ENCODE assay signal across 9 cellular contexts in the genomic region with DNA sequence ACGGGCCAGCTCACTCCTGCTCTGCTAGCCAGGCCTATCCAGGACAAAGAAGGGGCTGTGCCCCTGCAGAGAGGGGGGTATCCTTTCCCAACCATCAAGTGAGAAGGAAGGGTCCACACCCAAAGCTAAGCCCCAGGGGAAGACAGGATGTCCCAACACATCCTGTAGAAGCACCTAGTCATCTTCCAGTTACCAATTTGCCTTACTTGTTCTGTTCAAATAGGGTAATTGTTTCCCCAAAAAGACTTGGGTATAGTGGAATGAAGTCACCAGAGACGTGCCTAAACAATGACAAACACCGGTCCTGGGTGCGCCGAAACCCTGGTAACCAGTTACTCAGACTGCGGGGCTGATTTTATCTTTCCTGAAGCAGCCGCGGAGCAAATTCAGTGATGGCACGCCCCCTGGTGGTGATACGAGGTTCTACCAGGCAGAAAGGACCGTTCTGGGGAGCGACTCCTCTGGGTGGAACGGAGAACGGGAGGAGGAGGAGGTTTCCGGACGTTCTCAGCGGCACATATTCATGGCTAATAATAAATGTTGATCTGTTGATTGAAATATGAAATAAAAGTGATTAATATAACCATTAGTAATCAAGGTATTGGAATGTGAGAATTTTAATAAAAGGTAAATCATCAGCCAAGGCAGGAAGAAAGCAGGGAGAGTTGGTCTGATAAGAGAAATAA. TPM values are rescaled to one million over a fixed set of nuclear protein-coding genes. Genes with fewer than 3 reads are reported as not detected.
DNase-seq lines count a peak whose midpoint lies in the region; ATAC-seq, FAIRE-seq and TF ChIP-seq lines count a peak whose summit lies in the region.
"Had no signal": no experiment of that assay in that cellular context is flagged by ENCODE, and none has a peak within 500 bp of the region (broad histone marks: within the 10 kb centered on the region; RNA-seq: fewer than 3 reads in every experiment).

No MANE protein-coding gene starts in this region.

- POLR2A ChIA-PET in endothelial cell of umbilical vein (lab: Charles Lee): no interaction called here

- no peak for TF ChIP-seq POLR2A in endothelial cell of umbilical vein (IDR thresholded peaks at IDR 0.05; ENCODE audit: low read depth, low read length)

- no peaks in the 10 kb centered on the region for H3K9me2 ChIP-seq in OCI-LY1 (ENCODE audit: low read depth, low read length)

- CTCF ChIA-PET in endothelial cell of umbilical vein (lab: Charles Lee): interaction anchor here (0.7 to 2.3 kb wide), 5 partner anchors 9 to 562 kb away, joined by 3 to 14 read pairs (median 4); no protein-coding TSS in a partner anchor

- H3K27ac ChIP-seq in OCI-LY1 (ENCODE audit: low read depth, low read length, poor library complexity, severe bottlenecking) (no peak overlapping the region), endothelial cell of umbilical vein (ENCODE audit: insufficient read depth, low read depth, low read length) (peak overlapping the region; percentile 39)

- no peak for FAIRE-seq in D721Med (lab: Jason Lieb, UNC)
- FAIRE-seq in endothelial cell of umbilical vein (lab: Jason Lieb, UNC): peak; percentile 96

- H3K36me3 ChIP-seq in OCI-LY1 (ENCODE audit: insufficient read depth, low read length) (no peaks in the 10 kb centered on the region; the same call in 1 of the 2 replicates), endothelial cell of umbilical vein (ENCODE audit: control insufficient read depth in 2 of 2, extremely low read depth in 1 of 2, insufficient read depth in 2 of 2, low read length in 2 of 2) (no peaks in the 10 kb centered on the region), mucosa of descending colon (ENCODE audit: low read depth) (no peaks in the 10 kb centered on the region)

- H3K27me3 ChIP-seq in OCI-LY1 (ENCODE audit: insufficient read depth, low read length): no peaks in the 10 kb centered on the region
- no peaks in the 10 kb centered on the region for H3K27me3 ChIP-seq in endothelial cell of umbilical vein (ENCODE audit: control insufficient read depth in 2 of 2, insufficient read depth in 2 of 2, low read length in 2 of 2)

- H3K4me2 ChIP-seq in OCI-LY1 (ENCODE audit: low read length): peak overlapping the region; percentile 23; the same call in 1 of the 2 replicates
- peak overlapping the region; percentile 48 for H3K4me2 ChIP-seq in endothelial cell of umbilical vein (ENCODE audit: insufficient read depth, low read length)

- DNase-seq in D721Med (ENCODE audit: insufficient read length, low spot score): peak; percentile 63
- DNase-seq in activated CD8-positive, alpha-beta memory T cell treated with anti-CD3 and anti-CD28 coated beads, Interleukin-2, amount 50 U/mL, for 48 hours: peak; percentile 98
- peak; percentile 85 for DNase-seq in endothelial cell of umbilical vein (ENCODE audit: low read depth, low spot score)
- peak; percentile 85 to 91 (median 90) for DNase-seq in mucosa of descending colon
- DNase-seq in stimulated activated CD8-positive, alpha-beta memory T cell treated with anti-CD3 and anti-CD28 coated beads, Interleukin-4, amount 100 ng/mL, for 4 hours (ENCODE audit: low read depth in 2 of 2, low spot score in 1 of 2): peak; percentile 79 to 97

- H3K79me2 ChIP-seq in OCI-LY1 (ENCODE audit: insufficient read depth, low read length) (no peaks in the 10 kb centered on the region), endothelial cell of umbilical vein (ENCODE audit: control insufficient read depth, insufficient read depth, low read length) (no peaks in the 10 kb centered on the region)

- no TSS peak for BruUV-seq in endothelial cell of umbilical vein (replicated peaks; lab: Mats Ljungman, UMichigan)

- no peak for TF ChIP-seq EP300 in Ishikawa (IDR thresholded peaks at IDR 0.05; ENCODE audit: borderline replicate concordance)

- H3K9me3 ChIP-seq in OCI-LY1 (ENCODE audit: low read length) (no peaks in the 10 kb centered on the region), endothelial cell of umbilical vein (replicated peaks; ENCODE audit: control insufficient read depth, insufficient read depth, low read length) (no peaks in the 10 kb centered on the region), mucosa of descending colon (no peaks in the 10 kb centered on the region)

- H3K4me3 ChIP-seq in OCI-LY1 (ENCODE audit: low read depth, low read length, poor library complexity, severe bottlenecking): no peak overlapping the region
- peak overlapping the region in 1 of 3 experiments; percentile 8 for H3K4me3 ChIP-seq in endothelial cell of umbilical vein (replicated peaks in 1 of 3; ENCODE audit: insufficient read depth in 1 of 3, low read depth in 1 of 3, low read length in 3 of 3)
- no peak overlapping the region for H3K4me3 ChIP-seq in mucosa of descending colon
- H3K4me3 ChIP-seq: skin epidermis had no signal

- H3F3A ChIP-seq in OCI-LY1 (ENCODE audit: insufficient read depth, low read length): no peaks in the 10 kb centered on the region

- H3K9ac ChIP-seq in OCI-LY1 (ENCODE audit: low read length): no peak overlapping the region
- H3K9ac ChIP-seq in endothelial cell of umbilical vein (replicated peaks; ENCODE audit: extremely low read depth, insufficient read depth, low read length): peak overlapping the region; percentile 32

- dilution Hi-C loops in endothelial cell of umbilical vein (cut with MboI; ENCODE audit: extremely low pct_ligation_motif_present, low sequenced_read_pairs): no loop called here

- TF ChIP-seq CTCF in D721Med (IDR thresholded peaks at IDR 0.05; ENCODE audit: insufficient read depth, missing control alignments) (peak; percentile 98), OCI-LY1 (IDR thresholded peaks at IDR 0.05; ENCODE audit: low read length) (peak; percentile 97), endothelial cell of umbilical vein (IDR thresholded peaks at IDR 0.05; ENCODE audit: extremely low read depth in 1 of 2, insufficient read depth in 1 of 2, low read depth in 1 of 2, low read length in 2 of 2) (peak; percentile 88 to 93), mucosa of descending colon (IDR thresholded peaks at IDR 0.05) (peak; percentile 91)

- peak; percentile 96 for TF ChIP-seq RAD21 in Ishikawa (IDR thresholded peaks at IDR 0.05; ENCODE audit: low read depth)

- intact Hi-C loops in endothelial cell of umbilical vein (cut with micrococcal nuclease) (loop anchor here (1.0 to 5.0 kb wide), 6 partner anchors 34 to 562 kb away; a partner anchor contains a TSS), mucosa of descending colon (cut with DNase I, micrococcal nuclease) (no loop called here)

- peak; percentile 88 for ATAC-seq in GM21529 (IDR thresholded peaks at IDR 0.05; ENCODE audit: unreplicated experiment)
- peak; percentile 98 for ATAC-seq in mucosa of descending colon

- H2AFZ ChIP-seq in OCI-LY1 (ENCODE audit: low read length) (no peak overlapping the region), endothelial cell of umbilical vein (ENCODE audit: low read depth, low read length) (peak overlapping the region; percentile 25)

- no peaks in the 10 kb centered on the region for H3K9me1 ChIP-seq in endothelial cell of umbilical vein (replicated peaks; ENCODE audit: control insufficient read depth, extremely low read depth, insufficient read depth, low read length)

- H4K20me1 ChIP-seq in OCI-LY1 (ENCODE audit: insufficient read depth, low read length) (no peaks in the 10 kb centered on the region), endothelial cell of umbilical vein (replicated peaks; ENCODE audit: control insufficient read depth, extremely low read depth, insufficient read depth, low read length) (no peaks in the 10 kb centered on the region)

- peaks cover 12% of the 10 kb centered on the region for H3K4me1 ChIP-seq in OCI-LY1 (ENCODE audit: insufficient read depth, low read length, severe bottlenecking)
- peaks cover 5% of the 10 kb centered on the region for H3K4me1 ChIP-seq in endothelial cell of umbilical vein (ENCODE audit: control insufficient read depth, extremely low read depth, insufficient read depth, low read length)
- no peaks in the 10 kb centered on the region for H3K4me1 ChIP-seq in mucosa of descending colon (ENCODE audit: low read depth)

TF ChIP-seq in Ishikawa, 13 proteins besides CTCF, POLR2A, EP300 and RAD21:
- TF ChIP-seq TAF1 (IDR thresholded peaks at IDR 0.05; ENCODE audit: low read depth) (no peak), TEAD4 (IDR thresholded peaks at IDR 0.05) (0 out of 2 replicates have a peak, but pooled peaks have one; percentile 16), YY1 (IDR thresholded peaks at IDR 0.05; ENCODE audit: low read depth) (no peak), ZBTB7A (IDR thresholded peaks at IDR 0.05; ENCODE audit: low read depth) (no peak), TCF12 (IDR thresholded peaks at IDR 0.05; ENCODE audit: low read depth) (no peak), CREB1 (IDR thresholded peaks at IDR 0.05; ENCODE audit: low read depth) (no peak)

TF ChIP-seq in endothelial cell of umbilical vein, 7 proteins besides CTCF, POLR2A, EP300 and RAD21:
- TF ChIP-seq, protein P1, sequence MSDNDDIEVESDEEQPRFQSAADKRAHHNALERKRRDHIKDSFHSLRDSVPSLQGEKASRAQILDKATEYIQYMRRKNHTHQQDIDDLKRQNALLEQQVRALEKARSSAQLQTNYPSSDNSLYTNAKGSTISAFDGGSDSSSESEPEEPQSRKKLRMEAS (IDR thresholded peaks at IDR 0.05; ENCODE audit: insufficient read depth, insufficient read length): no peak
- TF ChIP-seq POLR2AphosphoS5 (IDR thresholded peaks at IDR 0.05; ENCODE audit: insufficient read depth, low read depth, low read length) (peak; percentile 25), JUN (IDR thresholded peaks at IDR 0.05; ENCODE audit: borderline replicate concordance, insufficient read depth, insufficient read length, low read depth) (peak; percentile 58), EZH2 (IDR thresholded peaks at IDR 0.05; ENCODE audit: borderline replicate concordance, low read depth, low read length, severe bottlenecking) (no peak), FOS (IDR thresholded peaks at IDR 0.05; ENCODE audit: borderline replicate concordance, insufficient read depth, low read length) (no peak), MYC (IDR thresholded peaks at IDR 0.05; ENCODE audit: low read depth, low read length) (no peak), GATA2 (IDR thresholded peaks at IDR 0.05; ENCODE audit: insufficient read depth, insufficient read length, low read depth, low read length) (peak; percentile 99)

RNA-seq across cellular contexts. Expression of a gene that starts 19.9 kb away (rescaled TPM):
- 19.4 and 20.4 TPM in 2 replicates for total RNA-seq in endothelial cell of umbilical vein
- 9.9 and 13.3 TPM in 2 replicates for polyA plus RNA-seq in endothelial cell of umbilical vein
- polyA plus RNA-seq in endothelial cell of umbilical vein (2011; cell fraction: cytosol; rRNA removed): 11.7 and 13.3 TPM in 2 replicates
- 28.2 and 32.1 TPM in 2 replicates for polyA plus RNA-seq in endothelial cell of umbilical vein (2011; cell fraction: nucleus; rRNA removed)
- polyA plus RNA-seq in endothelial cell of umbilical vein (2012): 15.2 and 18.3 TPM in 2 replicates
- polyA minus RNA-seq in endothelial cell of umbilical vein: 12.2 and 17.6 TPM in 2 replicates
- 6.9 TPM for polyA minus RNA-seq in endothelial cell of umbilical vein (2011; cell fraction: cytosol; rRNA and poly(A)+ RNA removed)
- polyA minus RNA-seq in endothelial cell of umbilical vein (2011; cell fraction: nucleus; rRNA and poly(A)+ RNA removed): 20.0 and 30.4 TPM in 2 replicates
- 10 to 100 TPM; 19.3 to 30.1 (median 23.7) TPM for total RNA-seq in mucosa of descending colon
